Comparison of ENCODE assay signal across 12 cellular contexts in genomic region chr5:44002381-44002901, GRCh38.
A peak's percentile ranks its signal among the peaks of the same experiment; 100 is the strongest.
DNase-seq lines count a peak whose midpoint lies in the region; ATAC-seq, FAIRE-seq and TF ChIP-seq lines count a peak whose summit lies in the region.
"Had no signal": no experiment of that assay in that cellular context is flagged by ENCODE, and none has a peak within 500 bp of the region (broad histone marks: within the 10 kb centered on the region; RNA-seq: fewer than 3 reads in every experiment).

No MANE protein-coding gene starts in this region.

- no peaks in the 10 kb centered on the region for H3K27me3 ChIP-seq in HCT116 (ENCODE audit: insufficient read depth, low read length)
- no peaks in the 10 kb centered on the region for H3K27me3 ChIP-seq in small intestine (ENCODE audit: control insufficient read depth in 2 of 2, insufficient read depth in 2 of 2, low read length in 2 of 2)
- H3K27me3 ChIP-seq: BE2C, neutrophil had no signal

- TF ChIP-seq EP300 in A549 (IDR thresholded peaks at IDR 0.05), result no peak

- H3K4me1 ChIP-seq in A549 (peaks cover 14% of the 10 kb centered on the region; the same call in 2 of the 3 replicates), HCT116 (ENCODE audit: control insufficient read depth in 1 of 2, insufficient read depth in 2 of 2, low read length in 2 of 2) (peaks cover 2 to 11% of the 10 kb centered on the region in 2 experiments; a peak in 3 of 4 replicates), small intestine (ENCODE audit: control insufficient read depth in 2 of 2, insufficient read depth in 1 of 2, low read depth in 1 of 2, low read length in 1 of 2) (no peaks in the 10 kb centered on the region)
- H3K4me1 ChIP-seq: BE2C had no signal

- no peaks in the 10 kb centered on the region for H3K79me2 ChIP-seq in HCT116 (ENCODE audit: insufficient read depth, low read length)

- H3K4me3 ChIP-seq in A549 (no peak overlapping the region), HCT116 (replicated peaks in 1 of 2; ENCODE audit: low read depth in 1 of 2, low read length in 2 of 2) (no peak overlapping the region), small intestine (ENCODE audit: low read depth in 1 of 2, low read length in 2 of 2) (no peak overlapping the region)

- CTCF ChIA-PET in A549 (lab: Yijun Ruan, JAX) (no interaction called here), HCT116 (lab: Charles Lee) (no interaction called here)

- H3K9me2 ChIP-seq in HCT116 (ENCODE audit: insufficient read depth), result no peaks in the 10 kb centered on the region

- H3K9me3 ChIP-seq in A549 (no peaks in the 10 kb centered on the region), HCT116 (ENCODE audit: control insufficient read depth in 1 of 2, insufficient read depth in 1 of 2, low read depth in 1 of 2, low read length in 2 of 2) (no peaks in the 10 kb centered on the region), small intestine (ENCODE audit: control insufficient read depth, low read depth) (no peaks in the 10 kb centered on the region)
- H3K9me3 ChIP-seq: BE2C, neutrophil had no signal

- H3K9ac ChIP-seq in HCT116 (ENCODE audit: low read length), result no peak overlapping the region

- H4K20me1 ChIP-seq in HCT116 (ENCODE audit: insufficient read depth), result no peaks in the 10 kb centered on the region

- peak; percentile 66 to 90 for ATAC-seq in A549
- peak; percentile 66 for ATAC-seq in HCT116

- RAD21 ChIA-PET in HCT116 (lab: Charles Lee; ENCODE audit: low non-redundant PET in 1 of 2, low total read pairs in 2 of 2, uncharacterized antibody in 2 of 2, unreplicated experiment in 2 of 2), result no interaction called here

- H3K4me2 ChIP-seq in A549, result peak overlapping the region; percentile 53; the same call in 2 of the 3 replicates
- peak overlapping the region; percentile 35 for H3K4me2 ChIP-seq in HCT116 (ENCODE audit: low read length)

- TF ChIP-seq CTCF in A549 (IDR thresholded peaks at IDR 0.05) (no peak), HCT116 (IDR thresholded peaks at IDR 0.05 in 2 of 3, conservative IDR thresholded peaks at IDR 0.05 in 1 of 3; ENCODE audit: borderline replicate concordance in 1 of 3, insufficient read depth in 1 of 3, low read depth in 2 of 3, low read length in 2 of 3) (no peak)

- H3K36me3 ChIP-seq in HCT116 (ENCODE audit: control insufficient read depth in 1 of 2, insufficient read depth in 2 of 2, low read length in 2 of 2) (no peaks in the 10 kb centered on the region), small intestine (ENCODE audit: control insufficient read depth in 2 of 2, insufficient read depth in 2 of 2, low read length in 2 of 2) (no peaks in the 10 kb centered on the region)
- H3K36me3 ChIP-seq: BE2C, neutrophil had no signal

- TF ChIP-seq POLR2A in A549 (IDR thresholded peaks at IDR 0.05; ENCODE audit: low read length) (no peak), HCT116 (IDR thresholded peaks at IDR 0.05; ENCODE audit: borderline replicate concordance, extremely low read depth, insufficient read depth, insufficient read length) (no peak)

- DNase-seq in A549 (ENCODE audit: low read depth in 1 of 2, low spot score in 1 of 2) (peak; percentile 36 to 61), HCT116 (ENCODE audit: low read depth, low spot score) (peak; percentile 2), SW480 (ENCODE audit: low spot score) (peak; percentile 39), small intestine (no peak), GOT3 (lab: John Stamatoyannopoulos, UW) (no peak), NCI-H1930 (lab: John Stamatoyannopoulos, UW) (no peak)
- DNase-seq in stimulated activated CD4-positive, alpha-beta T cell treated with anti-CD3 and anti-CD28 coated beads, Interleukin-4, amount 100 ng/mL, for 4 hours, result no peak
- DNase-seq: activated CD8-positive, alpha-beta memory T cell treated with anti-CD3 and anti-CD28 coated beads, Interleukin-2, amount 50 U/mL, for 48 hours; BE2C had no signal

- TF ChIP-seq RAD21 in A549 (conservative IDR thresholded peaks at IDR 0.05 in 1 of 2, IDR thresholded peaks at IDR 0.05 in 1 of 2), result no peak
- no peak for TF ChIP-seq RAD21 in HCT116 (IDR thresholded peaks at IDR 0.05; ENCODE audit: low read depth)

- no TSS peak for BruUV-seq in HCT116 (replicated peaks; lab: Mats Ljungman, UMichigan)

- no peak overlapping the region for H3K27ac ChIP-seq in A549
- H3K27ac ChIP-seq in HCT116 (ENCODE audit: low read depth, low read length), result no peak overlapping the region
- no peak overlapping the region for H3K27ac ChIP-seq in small intestine (ENCODE audit: low read depth in 1 of 2, low read length in 1 of 2)
- H3K27ac ChIP-seq: neutrophil had no signal

- FAIRE-seq in A549 (lab: Jason Lieb, UNC), result peak; percentile 36
- FAIRE-seq in islet of Langerhans (lab: Jason Lieb, UNC), result peak; percentile 88
- FAIRE-seq in small intestine (lab: Jason Lieb, UNC), result no peak
- FAIRE-seq: G401.6 had no signal

- H2AFZ ChIP-seq in HCT116 (ENCODE audit: low read depth, low read length, poor library complexity, severe bottlenecking), result no peak overlapping the region

- POLR2A ChIA-PET in A549 (lab: Yijun Ruan, JAX) (no interaction called here), HCT116 (lab: Charles Lee) (no interaction called here)

- intact Hi-C loops in HCT116 (cut with micrococcal nuclease), result no loop called here

TF ChIP-seq in A549, 52 proteins besides CTCF, POLR2A, EP300 and RAD21:
- TF ChIP-seq HOXB13 (CRISPR knock-in tag; IDR thresholded peaks at IDR 0.05; ENCODE audit: low read depth), result no peak
- TF ChIP-seq JUN (IDR thresholded peaks at IDR 0.05), result 0 out of 5 replicates have a peak, but pooled peaks of 1 of the 2 experiments have one; percentile 31
- TF ChIP-seq GATA3 (IDR thresholded peaks at IDR 0.05; ENCODE audit: borderline replicate concordance), result peak; percentile 47; the same call in 1 of the 2 replicates
- TF ChIP-seq FOSL2 (IDR thresholded peaks at IDR 0.05), result peak; percentile 53; the same call in 1 of the 2 replicates
- TF ChIP-seq FOSL2 (CRISPR knock-in tag; IDR thresholded peaks at IDR 0.05), result peak; percentile 85
- peak; percentile 76; the same call in 1 of the 2 replicates for TF ChIP-seq JUNB (IDR thresholded peaks at IDR 0.05)
- TF ChIP-seq EHMT2 (IDR thresholded peaks at IDR 0.05; ENCODE audit: low read depth), result no peak
TF ChIP-seq in A549: peak in this region for 4.

TF ChIP-seq in HCT116, 20 proteins besides CTCF, POLR2A, EP300 and RAD21 (continues in another document):
- no peak for TF ChIP-seq ATF3 (IDR thresholded peaks at IDR 0.05)
- TF ChIP-seq REST (IDR thresholded peaks at IDR 0.05; ENCODE audit: low read depth), result no peak
- TF ChIP-seq ELF1 (IDR thresholded peaks at IDR 0.05; ENCODE audit: borderline replicate concordance, low read depth), result no peak
- no peak for TF ChIP-seq ZFX (IDR thresholded peaks at IDR 0.05)
- peak; percentile 41; the same call in 1 of the 2 replicates for TF ChIP-seq FOSL1 (IDR thresholded peaks at IDR 0.05; ENCODE audit: low read depth)
- TF ChIP-seq YY1 (IDR thresholded peaks at IDR 0.05; ENCODE audit: extremely low read depth, insufficient replicate concordance, low read depth, low read length), result no peak
- peak; percentile 46 for TF ChIP-seq JUND (IDR thresholded peaks at IDR 0.05)
- TF ChIP-seq MAX (IDR thresholded peaks at IDR 0.05), result no peak
- no peak for TF ChIP-seq CEBPB (IDR thresholded peaks at IDR 0.05; ENCODE audit: low read depth)
- TF ChIP-seq CBX3 (IDR thresholded peaks at IDR 0.05; ENCODE audit: low read depth), result no peak
- no peak for TF ChIP-seq EGR1 (IDR thresholded peaks at IDR 0.05; ENCODE audit: low read depth)
- TF ChIP-seq SIN3A (IDR thresholded peaks at IDR 0.05; ENCODE audit: low read depth), result no peak
- no peak for TF ChIP-seq POLR2AphosphoS5 (IDR thresholded peaks at IDR 0.05; ENCODE audit: low read depth, low read length)
- no peak for TF ChIP-seq EZH2phosphoT487 (IDR thresholded peaks at IDR 0.05; ENCODE audit: borderline replicate concordance)
- TF ChIP-seq SRF (IDR thresholded peaks at IDR 0.05; ENCODE audit: low read depth), result no peak

Comparison
In these comparisons a context has a peak if more than half of its experiments do, and no peak if none do; other contexts are left out.
1. DNase-seq: peak in A549 (2 of 2), HCT116 (single experiment) and SW480 (single experiment); none in small intestine (single experiment), GOT3 (single experiment), stimulated activated CD4-positive, alpha-beta T cell treated with anti-CD3 and anti-CD28 coated beads, Interleukin-4, amount 100 ng/mL, for 4 hours (0 of 2) and NCI-H1930 (0 of 2).